ENCODE assay signal across 1 cellular context in the genomic region with DNA sequence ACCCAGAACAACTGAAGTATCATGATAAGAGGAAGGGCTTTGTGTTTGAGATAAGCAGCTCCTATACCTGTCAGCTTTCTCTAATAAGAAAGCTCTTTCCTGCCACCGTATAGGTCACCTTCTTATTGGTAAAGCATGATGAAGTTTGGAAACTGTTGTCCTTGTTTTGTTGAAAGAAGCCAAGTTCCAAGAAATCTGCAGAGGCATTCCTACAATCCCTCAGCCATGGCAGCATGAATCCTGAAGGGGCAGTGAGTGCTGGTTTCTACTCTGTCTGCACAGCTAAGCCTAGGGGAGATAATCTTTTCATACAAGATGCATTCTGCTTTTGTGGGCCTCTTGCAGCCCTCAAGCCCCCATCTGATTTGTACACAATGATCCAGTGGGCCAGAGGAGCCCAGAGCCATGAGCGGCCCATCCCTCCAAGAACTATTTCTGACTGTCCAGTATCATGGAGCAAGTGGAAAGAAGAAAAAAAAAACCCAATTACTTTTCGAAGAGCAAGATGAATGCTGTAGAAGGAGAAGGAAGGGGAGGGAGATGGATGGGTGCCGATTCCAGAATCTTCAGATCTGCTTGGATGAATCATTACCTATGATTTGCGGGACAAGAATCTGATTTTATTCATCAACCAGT.
TF ChIP-seq lines count a peak whose summit lies in the region.

No MANE protein-coding gene starts in this region.

TF ChIP-seq in K562, 482 proteins besides CTCF, POLR2A, EP300 and RAD21:
- TF ChIP-seq, protein P1, sequence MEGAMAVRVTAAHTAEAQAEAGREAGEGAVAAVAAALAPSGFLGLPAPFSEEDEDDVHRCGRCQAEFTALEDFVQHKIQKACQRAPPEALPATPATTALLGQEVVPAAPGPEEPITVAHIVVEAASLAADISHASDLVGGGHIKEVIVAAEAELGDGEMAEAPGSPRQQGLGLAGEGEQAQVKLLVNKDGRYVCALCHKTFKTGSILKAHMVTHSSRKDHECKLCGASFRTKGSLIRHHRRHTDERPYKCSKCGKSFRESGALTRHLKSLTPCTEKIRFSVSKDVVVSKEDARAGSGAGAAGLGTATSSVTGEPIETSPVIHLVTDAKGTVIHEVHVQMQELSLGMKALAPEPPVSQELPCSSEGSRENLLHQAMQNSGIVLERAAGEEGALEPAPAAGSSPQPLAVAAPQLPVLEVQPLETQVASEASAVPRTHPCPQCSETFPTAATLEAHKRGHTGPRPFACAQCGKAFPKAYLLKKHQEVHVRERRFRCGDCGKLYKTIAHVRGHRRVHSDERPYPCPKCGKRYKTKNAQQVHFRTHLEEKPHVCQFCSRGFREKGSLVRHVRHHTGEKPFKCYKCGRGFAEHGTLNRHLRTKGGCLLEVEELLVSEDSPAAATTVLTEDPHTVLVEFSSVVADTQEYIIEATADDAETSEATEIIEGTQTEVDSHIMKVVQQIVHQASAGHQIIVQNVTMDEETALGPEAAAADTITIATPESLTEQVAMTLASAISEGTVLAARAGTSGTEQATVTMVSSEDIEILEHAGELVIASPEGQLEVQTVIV (CRISPR knock-in tag; IDR thresholded peaks at IDR 0.05; ENCODE audit: borderline replicate concordance), result no peak
- TF ChIP-seq CBFA2T3 (IDR thresholded peaks at IDR 0.05) (0 out of 2 replicates have a peak, but pooled peaks have one; percentile 29), RUNX1 (IDR thresholded peaks at IDR 0.05; ENCODE audit: low read depth) (no peak), MAFG (tag; conservative IDR thresholded peaks at IDR 0.05) (no peak), FOS (IDR thresholded peaks at IDR 0.05; ENCODE audit: extremely low read depth, insufficient read length) (no peak), TEAD4 (IDR thresholded peaks at IDR 0.05; ENCODE audit: low read length) (no peak), TEAD4 (CRISPR knock-in tag; IDR thresholded peaks at IDR 0.05; ENCODE audit: borderline replicate concordance) (no peak)
- TF ChIP-seq, protein P2, sequence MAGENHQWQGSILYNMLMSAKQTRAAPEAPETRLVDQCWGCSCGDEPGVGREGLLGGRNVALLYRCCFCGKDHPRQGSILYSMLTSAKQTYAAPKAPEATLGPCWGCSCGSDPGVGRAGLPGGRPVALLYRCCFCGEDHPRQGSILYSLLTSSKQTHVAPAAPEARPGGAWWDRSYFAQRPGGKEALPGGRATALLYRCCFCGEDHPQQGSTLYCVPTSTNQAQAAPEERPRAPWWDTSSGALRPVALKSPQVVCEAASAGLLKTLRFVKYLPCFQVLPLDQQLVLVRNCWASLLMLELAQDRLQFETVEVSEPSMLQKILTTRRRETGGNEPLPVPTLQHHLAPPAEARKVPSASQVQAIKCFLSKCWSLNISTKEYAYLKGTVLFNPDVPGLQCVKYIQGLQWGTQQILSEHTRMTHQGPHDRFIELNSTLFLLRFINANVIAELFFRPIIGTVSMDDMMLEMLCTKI (IDR thresholded peaks at IDR 0.05; ENCODE audit: partially characterized antibody), result no peak
- TF ChIP-seq, protein P3, sequence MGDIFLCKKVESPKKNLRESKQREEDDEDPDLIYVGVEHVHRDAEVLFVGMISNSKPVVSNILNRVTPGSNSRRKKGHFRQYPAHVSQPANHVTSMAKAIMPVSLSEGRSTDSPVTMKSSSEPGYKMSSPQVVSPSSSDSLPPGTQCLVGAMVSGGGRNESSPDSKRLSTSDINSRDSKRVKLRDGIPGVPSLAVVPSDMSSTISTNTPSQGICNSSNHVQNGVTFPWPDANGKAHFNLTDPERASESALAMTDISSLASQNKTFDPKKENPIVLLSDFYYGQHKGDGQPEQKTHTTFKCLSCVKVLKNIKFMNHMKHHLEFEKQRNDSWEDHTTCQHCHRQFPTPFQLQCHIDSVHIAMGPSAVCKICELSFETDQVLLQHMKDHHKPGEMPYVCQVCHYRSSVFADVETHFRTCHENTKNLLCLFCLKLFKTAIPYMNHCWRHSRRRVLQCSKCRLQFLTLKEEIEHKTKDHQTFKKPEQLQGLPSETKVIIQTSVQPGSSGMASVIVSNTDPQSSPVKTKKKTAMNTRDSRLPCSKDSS (IDR thresholded peaks at IDR 0.05; ENCODE audit: low read depth, partially characterized antibody), result no peak
